Comparison of ENCODE assay signal across 21 cellular contexts in the genomic region with DNA sequence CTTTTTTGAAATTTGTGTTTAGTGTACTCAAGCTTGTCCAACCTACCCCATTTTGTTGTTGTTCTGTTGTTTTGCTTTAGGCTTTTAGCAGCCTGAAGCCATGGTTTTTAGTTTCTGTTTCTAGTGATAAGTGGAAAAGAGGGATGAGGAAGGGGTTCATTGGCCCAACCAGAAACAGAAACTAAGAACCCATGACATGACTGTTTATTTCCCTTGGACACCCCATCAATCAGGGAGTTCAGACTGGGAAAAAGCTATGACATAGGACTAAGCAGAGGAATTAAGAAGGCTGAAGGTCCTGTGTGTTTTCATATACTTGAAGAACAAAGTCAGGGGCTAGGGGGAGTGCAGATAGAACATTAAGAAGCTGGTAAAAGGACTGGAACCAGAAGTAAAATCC.
DNase-seq lines count a peak whose midpoint lies in the region; ATAC-seq, FAIRE-seq and TF ChIP-seq lines count a peak whose summit lies in the region.
"Had no signal": no experiment of that assay in that cellular context is flagged by ENCODE, and none has a peak within 500 bp of the region (broad histone marks: within the 10 kb centered on the region; RNA-seq: fewer than 3 reads in every experiment).

No MANE protein-coding gene starts in this region.

- H3K27ac ChIP-seq in hepatocyte = no peak overlapping the region
- H3K27ac ChIP-seq: HL-60, SJCRH30 had no signal

- peak; percentile 15 for ATAC-seq in GM18867 (IDR thresholded peaks at IDR 0.05; ENCODE audit: unreplicated experiment)
- ATAC-seq: Panc1 had no signal

- H3K4me3 ChIP-seq in hepatocyte = no peak overlapping the region
- H3K4me3 ChIP-seq: SJCRH30 had no signal

- TF ChIP-seq CTCF in hepatocyte (IDR thresholded peaks at IDR 0.05; ENCODE audit: poor library complexity) = no peak

- DNase-seq in EH (ENCODE audit: low read depth) = peak; percentile 3
- peak; percentile 39 for DNase-seq in NCI-H69 (lab: John Stamatoyannopoulos, UW)
- peak; percentile 34 for DNase-seq in left kidney (ENCODE audit: low read depth, low spot score)
- no peak for DNase-seq in HK-2 (ENCODE audit: unreplicated experiment)
- no peak for DNase-seq in GM12892 (ENCODE audit: insufficient read length)
- no peak for DNase-seq in hepatocyte (ENCODE audit: low spot score)
- DNase-seq: CD4-positive, CD25-positive, alpha-beta regulatory T cell; DMS79 treated with DMSO at 0.1 percent for 48 hours; KG1; NCI-H1048; NCI-H1417 treated with DMSO at 0.1 percent for 48 hours; NCI-H187 treated with DMSO at 0.1 percent for 48 hours; NCI-H2107; NCI-H446 treated with DMSO at 0.1 percent for 48 hours; SJCRH30; T-helper 1 cell had no signal

- H3K9me2 ChIP-seq in hepatocyte (replicated peaks; ENCODE audit: insufficient read depth) = no peaks in the 10 kb centered on the region

- H4K20me1 ChIP-seq in hepatocyte (ENCODE audit: insufficient read depth, poor library complexity, severe bottlenecking) = no peaks in the 10 kb centered on the region

- TF ChIP-seq POLR2A in GM12892 (IDR thresholded peaks at IDR 0.05; ENCODE audit: low read depth, low read length) = no peak

- H3K9me3 ChIP-seq in hepatocyte (ENCODE audit: low read depth) = no peaks in the 10 kb centered on the region
- H3K9me3 ChIP-seq: SJCRH30 had no signal

- no peak overlapping the region for H2AFZ ChIP-seq in hepatocyte

- H3K27me3 ChIP-seq in hepatocyte = no peaks in the 10 kb centered on the region
- H3K27me3 ChIP-seq: SJCRH30 had no signal

- H3K79me2 ChIP-seq in hepatocyte = no peaks in the 10 kb centered on the region

- no peak for FAIRE-seq in GM12892 (lab: Jason Lieb, UNC)
- FAIRE-seq: G401.6, H54 had no signal

- no peak overlapping the region for H3K4me2 ChIP-seq in hepatocyte

- H3K4me1 ChIP-seq in hepatocyte (ENCODE audit: insufficient read depth) = no peaks in the 10 kb centered on the region
- H3K4me1 ChIP-seq: SJCRH30 had no signal

- no peaks in the 10 kb centered on the region for H3K36me3 ChIP-seq in hepatocyte (replicated peaks; ENCODE audit: insufficient read depth, low read depth)
- H3K36me3 ChIP-seq: SJCRH30 had no signal

Comparison
In these comparisons a context has a peak if more than half of its experiments do, and no peak if none do; other contexts are left out.
1. DNase-seq: peak in EH (single experiment), NCI-H69 (single experiment) and left kidney (single experiment); none in HK-2 (single experiment), GM12892 (single experiment) and hepatocyte (single experiment).